ENCODE assay signal across 14 cellular contexts in the genomic region with DNA sequence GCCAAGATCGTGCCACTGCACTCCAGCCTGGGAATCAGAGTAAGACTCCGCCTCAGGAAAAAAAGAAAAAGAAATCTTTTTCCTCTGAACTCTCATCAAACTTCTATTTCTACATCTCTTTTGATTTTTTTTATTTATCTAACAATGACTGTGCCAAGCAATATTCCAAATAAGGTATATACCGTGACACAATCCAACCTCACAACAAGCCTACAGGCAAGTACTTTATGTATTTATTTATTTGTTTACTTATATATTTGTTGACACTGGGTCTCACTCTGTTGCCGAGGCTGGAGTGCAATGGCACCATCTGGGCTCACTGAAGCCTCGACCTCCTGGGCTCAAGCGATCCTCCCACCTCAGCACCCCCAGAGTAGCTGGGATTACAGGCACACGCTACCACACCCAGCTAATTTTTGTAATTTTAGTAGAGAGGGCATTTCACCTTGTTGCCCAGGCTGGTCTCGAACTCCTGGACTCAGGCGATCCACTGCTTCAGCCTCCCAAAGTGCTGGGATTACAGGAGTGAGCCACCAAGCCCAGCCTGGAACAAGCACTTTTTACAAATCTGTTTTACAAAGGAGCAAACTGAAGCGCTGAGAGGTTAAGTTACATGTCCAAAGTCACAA.
A peak's percentile ranks its signal among the peaks of the same experiment; 100 is the strongest.
DNase-seq lines count a peak whose midpoint lies in the region; ATAC-seq and TF ChIP-seq lines count a peak whose summit lies in the region.
"Had no signal": no experiment of that assay in that cellular context is flagged by ENCODE, and none has a peak within 500 bp of the region (broad histone marks: within the 10 kb centered on the region; RNA-seq: fewer than 3 reads in every experiment).

No MANE protein-coding gene starts in this region.

- POLR2A ChIA-PET in activated CD4-positive, alpha-beta T cell treated with anti-CD3 and anti-CD28 coated beads for 36 hours (lab: Charles Lee), result interaction anchor here (0.6 to 2.7 kb wide), 3 partner anchors 77 to 793 kb away, joined by 3 to 17 read pairs (median 11); no protein-coding TSS in a partner anchor

- H3K27ac ChIP-seq in colonic mucosa (peak overlapping the region; percentile 88), muscle layer of duodenum (ENCODE audit: low read length) (peak overlapping the region; percentile 83)

- H3K27me3 Mint-ChIP-seq in activated CD4-positive, alpha-beta T cell treated with anti-CD3 and anti-CD28 coated beads for 36 hours, result no peaks in the 10 kb centered on the region
- no peaks in the 10 kb centered on the region for H3K27me3 Mint-ChIP-seq in type B pancreatic cell
- H3K27me3 Mint-ChIP-seq: activated naive CD4-positive, alpha-beta T cell treated with anti-CD3 and anti-CD28 coated beads, Interleukin-2, amount 50 U/mL, for 24 hours had no signal

- H3K36me3 Mint-ChIP-seq in activated CD4-positive, alpha-beta T cell treated with anti-CD3 and anti-CD28 coated beads for 36 hours (ENCODE audit: low read depth), result peaks cover 5% of the 10 kb centered on the region
- H3K36me3 Mint-ChIP-seq in type B pancreatic cell, result peaks cover 19% of the 10 kb centered on the region

- H3K4me3 Mint-ChIP-seq in activated CD4-positive, alpha-beta T cell treated with anti-CD3 and anti-CD28 coated beads for 36 hours, result no peak overlapping the region
- no peak overlapping the region for H3K4me3 Mint-ChIP-seq in type B pancreatic cell
- H3K4me3 Mint-ChIP-seq: activated naive CD4-positive, alpha-beta T cell treated with anti-CD3 and anti-CD28 coated beads, Interleukin-2, amount 50 U/mL, for 24 hours had no signal

- H3K36me3 ChIP-seq in colonic mucosa (no peaks in the 10 kb centered on the region), muscle layer of duodenum (ENCODE audit: control insufficient read depth in 1 of 2, insufficient read depth in 2 of 2, low read length in 2 of 2) (peaks cover 0 to 11% of the 10 kb centered on the region in 2 donors)

- no peak for TF ChIP-seq CTCF in colonic mucosa (IDR thresholded peaks at IDR 0.05)
- TF ChIP-seq CTCF in type B pancreatic cell (conservative IDR thresholded peaks at IDR 0.05), result no peak

- H3K4me1 ChIP-seq in colonic mucosa (peaks cover 8% of the 10 kb centered on the region), muscle layer of duodenum (ENCODE audit: control insufficient read depth in 1 of 2, insufficient read depth in 2 of 2, low read length in 2 of 2) (peaks cover 0 to 1% of the 10 kb centered on the region in 2 donors)

- no peak overlapping the region for H3K9ac ChIP-seq in colonic mucosa (ENCODE audit: low read depth in 2 of 2, low read length in 2 of 2)

- no peak for ATAC-seq in activated CD4-positive, alpha-beta T cell treated with anti-CD3 and anti-CD28 coated beads for 36 hours
- ATAC-seq in HG03342 (IDR thresholded peaks at IDR 0.05; ENCODE audit: unreplicated experiment), result no peak
- no peak for ATAC-seq in HG03025 (IDR thresholded peaks at IDR 0.05; ENCODE audit: low FRiP score, unreplicated experiment)
- ATAC-seq: stimulated activated naive CD8-positive, alpha-beta T cell treated with anti-CD3 and anti-CD28 coated beads, Interleukin-15, Interleukin-2, amounts not matched to agents 100 U/mL and 50 U/mL, for 24 hours had no signal

- H3K4me1 Mint-ChIP-seq in activated CD4-positive, alpha-beta T cell treated with anti-CD3 and anti-CD28 coated beads for 36 hours, result peaks cover 36% of the 10 kb centered on the region
- peaks cover 19% of the 10 kb centered on the region for H3K4me1 Mint-ChIP-seq in type B pancreatic cell (ENCODE audit: unreplicated experiment)

- H3K9me3 ChIP-seq in colonic mucosa, result no peaks in the 10 kb centered on the region
- no peaks in the 10 kb centered on the region for H3K9me3 ChIP-seq in muscle layer of duodenum (ENCODE audit: control insufficient read depth in 1 of 2, low read length in 2 of 2)

- H3K27ac Mint-ChIP-seq in activated CD4-positive, alpha-beta T cell treated with anti-CD3 and anti-CD28 coated beads for 36 hours, result peak overlapping the region; percentile 8
- peak overlapping the region; percentile 3 for H3K27ac Mint-ChIP-seq in type B pancreatic cell

- H3K9me3 Mint-ChIP-seq in activated CD4-positive, alpha-beta T cell treated with anti-CD3 and anti-CD28 coated beads for 36 hours (ENCODE audit: low read depth), result peaks cover 1% of the 10 kb centered on the region
- H3K9me3 Mint-ChIP-seq in type B pancreatic cell, result peaks cover 13% of the 10 kb centered on the region
- H3K9me3 Mint-ChIP-seq: activated naive CD4-positive, alpha-beta T cell treated with anti-CD3 and anti-CD28 coated beads, Interleukin-2, amount 50 U/mL, for 24 hours had no signal

- H3K4me3 ChIP-seq in colonic mucosa, result no peak overlapping the region
- no peak overlapping the region for H3K4me3 ChIP-seq in muscle layer of duodenum (ENCODE audit: low read depth in 1 of 2, low read length in 2 of 2)

- CTCF ChIA-PET in activated CD4-positive, alpha-beta T cell treated with anti-CD3 and anti-CD28 coated beads for 36 hours (lab: Charles Lee), result interaction anchor here (0.6 to 3.2 kb wide), 8 partner anchors 8 to 116 kb away, joined by 3 to 21 read pairs (median 4); no protein-coding TSS in a partner anchor

- H3K27me3 ChIP-seq in colonic mucosa (no peaks in the 10 kb centered on the region), muscle layer of duodenum (ENCODE audit: low read depth, low read length) (no peaks in the 10 kb centered on the region)

- no peak for DNase-seq in activated CD4-positive, alpha-beta T cell treated with anti-CD3 and anti-CD28 coated beads for 36 hours
- no peak for DNase-seq in activated CD4-positive, alpha-beta T cell treated with anti-CD3 and anti-CD28 coated beads for 48 hours
- DNase-seq in colonic mucosa, result no peak
- DNase-seq in type B pancreatic cell (ENCODE audit: extremely low spot score, unreplicated experiment), result no peak
- DNase-seq in retina, result no peak
- DNase-seq: cortex of kidney; DMS79 treated with DMSO at 0.1 percent for 48 hours; NCI-H2029; stimulated activated CD4-positive, alpha-beta T cell treated with anti-CD3 and anti-CD28 coated beads, Interleukin-4, amount 100 ng/mL, for 24 hours; stimulated activated naive CD8-positive, alpha-beta T cell treated with anti-CD3 and anti-CD28 coated beads, Interleukin-15, Interleukin-2, amounts not matched to agents 100 U/mL and 50 U/mL, for 24 hours had no signal

- intact Hi-C loops in activated CD4-positive, alpha-beta T cell treated with anti-CD3 and anti-CD28 coated beads for 36 hours (cut with DNase I, micrococcal nuclease), result no loop called here
- intact Hi-C loops in colonic mucosa (cut with DNase I), result loop anchor here (5.0 kb wide), 1 partner anchor 97 kb away; a partner anchor contains a TSS
